8 cellular contexts compared by ENCODE assay signal in genomic region chr1:206557636-206558473, GRCh38. TPM values are rescaled to one million over a fixed set of nuclear protein-coding genes. Genes with fewer than 3 reads are reported as not detected.
DNase-seq lines count a peak whose midpoint lies in the region; ATAC-seq and TF ChIP-seq lines count a peak whose summit lies in the region.

No MANE protein-coding gene starts in this region.

- H3K27ac Mint-ChIP-seq in nephron = peak overlapping the region; percentile 82 to 93 (median 92)

- H3K4me3 ChIP-seq in heart left ventricle = peak overlapping the region; percentile 48 to 81 (median 64)
- H3K4me3 ChIP-seq in SJCRH30 = peak overlapping the region; percentile 71
- peak overlapping the region; percentile 95 for H3K4me3 ChIP-seq in effector memory CD4-positive, alpha-beta T cell (ENCODE audit: insufficient read depth, low read depth, low read length, poor library complexity, severe bottlenecking)

- peaks cover 60% of the 10 kb centered on the region for H3K27me3 Mint-ChIP-seq in nephron (ENCODE audit: low read depth)

- H3K4me1 ChIP-seq in heart left ventricle = peaks cover 5 to 79% (median 48%) of the 10 kb centered on the region in 12 donors
- H3K4me1 ChIP-seq in SJCRH30 = peaks cover 25% of the 10 kb centered on the region
- peaks cover 71% of the 10 kb centered on the region for H3K4me1 ChIP-seq in effector memory CD4-positive, alpha-beta T cell (ENCODE audit: control insufficient read depth, insufficient read depth, low read length, poor library complexity, severe bottlenecking)

- H3K4me3 Mint-ChIP-seq in nephron = peak overlapping the region; percentile 74 to 79 (median 76)

- no peak for TF ChIP-seq POLR2A in heart left ventricle (IDR thresholded peaks at IDR 0.05)

- WGBS in heart left ventricle, 4 donors = 65 to 73% (median 69%) methylated on average over 14 of the region's 14 CpGs

- H3K9me3 Mint-ChIP-seq in nephron = no peaks in the 10 kb centered on the region

- peaks cover 0 to 13% (median 0%) of the 10 kb centered on the region in 9 donors for H3K36me3 ChIP-seq in heart left ventricle
- no peaks in the 10 kb centered on the region for H3K36me3 ChIP-seq in SJCRH30
- H3K36me3 ChIP-seq in effector memory CD4-positive, alpha-beta T cell (ENCODE audit: control insufficient read depth, insufficient read depth, low read length) = peaks cover 17% of the 10 kb centered on the region

- intact Hi-C loops in heart left ventricle (cut with DNase I) (no loop called here), cardiac septum (cut with DNase I) (loop anchor here (2.0 kb wide), 1 partner anchor 21 kb away; no protein-coding TSS in a partner anchor)

- H3K27me3 ChIP-seq in heart left ventricle (no peaks in the 10 kb centered on the region), SJCRH30 (no peaks in the 10 kb centered on the region)
- H3K27me3 ChIP-seq in effector memory CD4-positive, alpha-beta T cell (replicated peaks; ENCODE audit: control insufficient read depth, insufficient read depth, low read length, poor library complexity, severe bottlenecking) = no peaks in the 10 kb centered on the region

- TF ChIP-seq CTCF in heart left ventricle (IDR thresholded peaks at IDR 0.05) = no peak
- TF ChIP-seq CTCF in nephron (IDR thresholded peaks at IDR 0.05; ENCODE audit: unreplicated experiment in 3 of 3) = no peak

- DNase-seq in heart left ventricle (no peak), cardiac septum (ENCODE audit: low spot score) (no peak), SJCRH30 (no peak), NCI-H2107 treated with DMSO at 0.1 percent for 48 hours (lab: John Stamatoyannopoulos, UW; ENCODE audit: unreplicated experiment) (no peak)
- DNase-seq in effector memory CD4-positive, alpha-beta T cell = peak in 2 of 3 donors; percentile 25 to 36

- H3K4me1 Mint-ChIP-seq in nephron = peaks cover 55% of the 10 kb centered on the region

- ATAC-seq in heart left ventricle (peak in 2 of 4 donors; percentile 1 to 6), HG03469 (IDR thresholded peaks at IDR 0.05; ENCODE audit: unreplicated experiment) (no peak), GM19395 (IDR thresholded peaks at IDR 0.05; ENCODE audit: unreplicated experiment) (no peak)

- H3K27ac ChIP-seq in heart left ventricle (peak overlapping the region in 11 of 12 donors; percentile 23 to 98 (median 70)), SJCRH30 (no peak overlapping the region)
- peak overlapping the region; percentile 94 for H3K27ac ChIP-seq in effector memory CD4-positive, alpha-beta T cell (ENCODE audit: insufficient read depth, low read length, poor library complexity, severe bottlenecking)

- no peaks in the 10 kb centered on the region for H3K9me3 ChIP-seq in heart left ventricle
- H3K9me3 ChIP-seq in SJCRH30 (replicated peaks) = no peaks in the 10 kb centered on the region
- H3K9me3 ChIP-seq in effector memory CD4-positive, alpha-beta T cell (ENCODE audit: control insufficient read depth, low read length) = no peaks in the 10 kb centered on the region

- no peaks in the 10 kb centered on the region for H3K36me3 Mint-ChIP-seq in nephron (ENCODE audit: low read depth)

RNA-seq across cellular contexts. Expression of gene RASSF5, which starts 50.5 kb away (rescaled TPM):
- total RNA-seq in heart left ventricle (10 to 100 TPM in 2 of 9 donors, 1 to 10 TPM in 7; 3.2 to 27.4 (median 5.8) TPM), cardiac septum (15.5 TPM)
- 1 to 10 TPM; 1.3 to 1.8 TPM for polyA plus RNA-seq in heart left ventricle
- 9.5 TPM in 2 replicates for total RNA-seq in SJCRH30 (2014; rRNA removed; shearing (Covaris generic))

RNA-seq across cellular contexts. Expression of gene EIF2D, which starts 54.4 kb away (rescaled TPM):
- total RNA-seq in heart left ventricle (10 to 100 TPM; 21.6 to 37.5 (median 29.0) TPM), cardiac septum (27.8 TPM)
- 10 to 100 TPM; 15.6 to 26.8 TPM for polyA plus RNA-seq in heart left ventricle
- total RNA-seq in SJCRH30 (2014; rRNA removed; shearing (Covaris generic)) = 36.7 and 39.6 TPM in 2 replicates

Comparison
In these comparisons a context has a peak if more than half of its experiments do, and no peak if none do; other contexts are left out.
1. DNase-seq: peak in effector memory CD4-positive, alpha-beta T cell (2 of 3); none in heart left ventricle (0 of 5), cardiac septum (single experiment), SJCRH30 (0 of 2) and NCI-H2107 treated with DMSO at 0.1 percent for 48 hours (single experiment).
2. Peak in every context shown above with its lines, with median percentiles within 50 percentile points of each other: H3K4me3 ChIP-seq.